Comparison of ENCODE assay signal across 14 cellular contexts in genomic region chr21:45411810-45412206, GRCh38.
"Had no signal": no experiment of that assay in that cellular context is flagged by ENCODE, and none has a peak within 500 bp of the region (broad histone marks: within the 10 kb centered on the region; RNA-seq: fewer than 3 reads in every experiment).

No MANE protein-coding gene starts in this region.

- ATAC-seq: activated naive CD8-positive, alpha-beta T cell treated with anti-CD3 and anti-CD28 coated beads, Interleukin-2, amount 50 U/mL, for 24 hours; esophagus mucosa had no signal

- H3K9me3 ChIP-seq: breast epithelium, lower lobe of right lung, pancreas had no signal

- H3K27me3 ChIP-seq: breast epithelium had no signal

- DNase-seq: activated CD4-positive, alpha-beta T cell treated with anti-CD3 and anti-CD28 coated beads, Interleukin-2, amount 50 U/mL, for 48 hours; activated naive CD4-positive, alpha-beta T cell treated with anti-CD3 and anti-CD28 coated beads for 36 hours; activated naive CD8-positive, alpha-beta T cell treated with anti-CD3 and anti-CD28 coated beads, Interleukin-2, amount 50 U/mL, for 24 hours; activated T-cell treated with anti-CD3 and anti-CD28 coated beads, Interleukin-2, amount 50 U/mL, for 1 hour; dorsolateral prefrontal cortex; hippocampal formation; kidney glomerular epithelial cell; lower lobe of right lung; small intestine had no signal

- H3K36me3 ChIP-seq: breast epithelium, lower lobe of right lung, pancreas had no signal

- H3K4me3 Mint-ChIP-seq: activated naive CD4-positive, alpha-beta T cell treated with anti-CD3 and anti-CD28 coated beads for 36 hours; activated naive CD8-positive, alpha-beta T cell treated with anti-CD3 and anti-CD28 coated beads, Interleukin-2, amount 50 U/mL, for 24 hours; stimulated activated naive CD8-positive, alpha-beta T cell treated with anti-CD3 and anti-CD28 coated beads, Interleukin-15, Interleukin-2, amounts not matched to agents 100 ng/mL and 50 ng/mL, for 24 hours had no signal

- H3K9me3 Mint-ChIP-seq: activated naive CD4-positive, alpha-beta T cell treated with anti-CD3 and anti-CD28 coated beads for 36 hours; activated naive CD8-positive, alpha-beta T cell treated with anti-CD3 and anti-CD28 coated beads, Interleukin-2, amount 50 U/mL, for 24 hours; activated T-helper 2 cell treated with anti-CD3 and anti-CD28 coated beads, Interferon-gamma antibody, Interleukin-2, Interleukin-4, amounts not matched to agents 10 μg/mL and 5 μg/mL and 100 μg/mL, durations not matched to agents 14 hours and 24 hours and 36 hours; stimulated activated naive CD8-positive, alpha-beta T cell treated with anti-CD3 and anti-CD28 coated beads, Interleukin-15, Interleukin-2, amounts not matched to agents 100 ng/mL and 50 ng/mL, for 24 hours had no signal

- H3K27ac ChIP-seq: lower lobe of right lung had no signal

- H3K4me3 ChIP-seq: breast epithelium, dorsolateral prefrontal cortex, lower lobe of right lung, pancreas had no signal

- H3K4me1 ChIP-seq: pancreas had no signal

- H3K27ac Mint-ChIP-seq: activated naive CD4-positive, alpha-beta T cell treated with anti-CD3 and anti-CD28 coated beads for 36 hours; activated naive CD8-positive, alpha-beta T cell treated with anti-CD3 and anti-CD28 coated beads, Interleukin-2, amount 50 U/mL, for 24 hours; activated T-helper 2 cell treated with anti-CD3 and anti-CD28 coated beads, Interferon-gamma antibody, Interleukin-2, Interleukin-4, amounts not matched to agents 10 μg/mL and 5 μg/mL and 100 μg/mL, durations not matched to agents 14 hours and 24 hours and 36 hours; stimulated activated naive CD8-positive, alpha-beta T cell treated with anti-CD3 and anti-CD28 coated beads, Interleukin-15, Interleukin-2, amounts not matched to agents 100 ng/mL and 50 ng/mL, for 24 hours had no signal
